ENCODE assay signal across 1 cellular context in genomic region chr12:27922591-27923139, GRCh38.
TF ChIP-seq lines count a peak whose summit lies in the region.

No MANE protein-coding gene starts in this region.

TF ChIP-seq in IMR-90, 13 proteins besides CTCF, POLR2A, EP300 and RAD21:
- TF ChIP-seq SMC3 (IDR thresholded peaks at IDR 0.05; ENCODE audit: low read depth, low read length) (no peak), FOS (IDR thresholded peaks at IDR 0.05; ENCODE audit: low read depth, low read length) (no peak; the same call in 1 of the 2 replicates), CHD1 (IDR thresholded peaks at IDR 0.05; ENCODE audit: low read depth, low read length) (no peak), NFE2L2 (IDR thresholded peaks at IDR 0.05; ENCODE audit: low read depth, low read length) (no peak), MXI1 (IDR thresholded peaks at IDR 0.05; ENCODE audit: borderline replicate concordance, low read depth, low read length) (no peak), CEBPB (IDR thresholded peaks at IDR 0.05; ENCODE audit: low read depth, low read length) (no peak; the same call in 1 of the 2 replicates), RCOR1 (IDR thresholded peaks at IDR 0.05; ENCODE audit: insufficient replicate concordance, low read length) (no peak), MAZ (IDR thresholded peaks at IDR 0.05; ENCODE audit: borderline replicate concordance, low read depth, low read length) (no peak), BHLHE40 (IDR thresholded peaks at IDR 0.05; ENCODE audit: low read depth, low read length) (no peak), MAFK (IDR thresholded peaks at IDR 0.05; ENCODE audit: low read depth, low read length) (no peak), RFX5 (IDR thresholded peaks at IDR 0.05; ENCODE audit: low read depth, low read length) (no peak)
- TF ChIP-seq, protein P1, sequence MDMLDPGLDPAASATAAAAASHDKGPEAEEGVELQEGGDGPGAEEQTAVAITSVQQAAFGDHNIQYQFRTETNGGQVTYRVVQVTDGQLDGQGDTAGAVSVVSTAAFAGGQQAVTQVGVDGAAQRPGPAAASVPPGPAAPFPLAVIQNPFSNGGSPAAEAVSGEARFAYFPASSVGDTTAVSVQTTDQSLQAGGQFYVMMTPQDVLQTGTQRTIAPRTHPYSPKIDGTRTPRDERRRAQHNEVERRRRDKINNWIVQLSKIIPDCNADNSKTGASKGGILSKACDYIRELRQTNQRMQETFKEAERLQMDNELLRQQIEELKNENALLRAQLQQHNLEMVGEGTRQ (IDR thresholded peaks at IDR 0.05; ENCODE audit: low read depth, low read length) = no peak
- TF ChIP-seq, protein P2, sequence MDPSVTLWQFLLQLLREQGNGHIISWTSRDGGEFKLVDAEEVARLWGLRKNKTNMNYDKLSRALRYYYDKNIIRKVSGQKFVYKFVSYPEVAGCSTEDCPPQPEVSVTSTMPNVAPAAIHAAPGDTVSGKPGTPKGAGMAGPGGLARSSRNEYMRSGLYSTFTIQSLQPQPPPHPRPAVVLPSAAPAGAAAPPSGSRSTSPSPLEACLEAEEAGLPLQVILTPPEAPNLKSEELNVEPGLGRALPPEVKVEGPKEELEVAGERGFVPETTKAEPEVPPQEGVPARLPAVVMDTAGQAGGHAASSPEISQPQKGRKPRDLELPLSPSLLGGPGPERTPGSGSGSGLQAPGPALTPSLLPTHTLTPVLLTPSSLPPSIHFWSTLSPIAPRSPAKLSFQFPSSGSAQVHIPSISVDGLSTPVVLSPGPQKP (IDR thresholded peaks at IDR 0.05; ENCODE audit: borderline replicate concordance, low read depth, low read length) = no peak
